24 cellular contexts compared by ENCODE assay signal in the genomic region with DNA sequence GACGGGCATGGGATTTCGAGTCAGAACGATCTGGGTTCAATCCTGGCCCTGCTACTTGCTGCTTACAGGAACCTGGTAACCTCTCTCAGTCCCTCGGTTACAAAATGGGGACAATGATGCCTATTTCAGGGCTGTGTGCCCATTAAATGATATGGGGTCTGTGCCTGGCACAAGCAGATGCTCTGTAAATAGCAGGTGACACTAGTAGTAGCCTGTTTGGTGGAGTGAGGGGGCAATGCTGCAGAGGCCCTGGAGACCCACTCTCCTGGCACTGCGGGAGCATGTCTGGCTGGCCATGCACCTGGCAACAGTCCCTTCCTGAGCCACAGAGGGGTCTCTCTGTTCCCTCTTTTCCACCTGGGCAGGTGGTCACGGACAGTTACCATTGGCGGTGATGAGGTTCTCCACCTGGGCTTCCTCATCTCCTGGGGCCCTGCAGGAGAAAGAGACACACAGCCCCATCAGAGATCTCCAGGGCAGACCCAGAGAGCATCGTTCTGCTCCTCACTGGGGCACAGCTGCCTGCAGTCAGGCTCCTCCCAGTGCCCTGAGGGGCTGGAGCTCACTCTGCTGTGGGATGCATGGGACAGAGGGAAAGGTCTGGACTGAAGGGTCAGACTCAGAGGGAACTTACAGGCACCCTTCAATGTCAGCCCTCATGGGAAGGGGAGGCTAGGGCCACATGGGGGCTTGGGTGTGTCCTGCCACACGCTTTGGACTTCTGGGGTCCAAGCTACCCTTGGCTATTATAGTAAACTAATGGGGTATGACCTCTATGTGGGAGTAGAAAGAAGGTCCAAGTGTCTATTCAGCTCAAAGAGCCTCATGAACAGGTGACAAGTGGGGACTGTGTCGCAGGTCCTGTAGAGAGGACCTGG. TPM values are rescaled to one million over a fixed set of nuclear protein-coding genes. Genes with fewer than 3 reads are reported as not detected.
DNase-seq lines count a peak whose midpoint lies in the region; ATAC-seq and TF ChIP-seq lines count a peak whose summit lies in the region.
"Had no signal": no experiment of that assay in that cellular context is flagged by ENCODE, and none has a peak within 500 bp of the region (broad histone marks: within the 10 kb centered on the region; RNA-seq: fewer than 3 reads in every experiment).

No MANE protein-coding gene starts in this region.

- H3K36me3 Mint-ChIP-seq in natural killer cell, result no peaks in the 10 kb centered on the region
- H3K36me3 Mint-ChIP-seq in natural killer cell treated with Interleukin-12 subunit alpha and Interleukin-12 subunit beta and Interleukin-15 and Interleukin-18, amount 100 ng/mL, for 72 hours, result no peaks in the 10 kb centered on the region
- H3K36me3 Mint-ChIP-seq: naive thymus-derived CD8-positive, alpha-beta T cell had no signal

- H3K4me3 ChIP-seq in vagina, result no peak overlapping the region
- H3K4me3 ChIP-seq: colonic mucosa, HAP-1, MG63, skin epidermis had no signal

- TF ChIP-seq CTCF in natural killer cell (IDR thresholded peaks at IDR 0.05), result no peak
- no peak for TF ChIP-seq CTCF in vagina (IDR thresholded peaks at IDR 0.05)

- no peak overlapping the region for H3K27ac ChIP-seq in vagina
- H3K27ac ChIP-seq: 22Rv1, brain microvascular endothelial cell, colonic mucosa, skin epidermis had no signal

- H3K27me3 ChIP-seq in vagina, result no peaks in the 10 kb centered on the region
- H3K27me3 ChIP-seq: colonic mucosa, MG63 had no signal

- no peak for TF ChIP-seq POLR2A in vagina (IDR thresholded peaks at IDR 0.05)

- no peaks in the 10 kb centered on the region for H3K9me3 Mint-ChIP-seq in natural killer cell
- H3K9me3 Mint-ChIP-seq in natural killer cell treated with Interleukin-12 subunit alpha and Interleukin-12 subunit beta and Interleukin-15 and Interleukin-18, amount 100 ng/mL, for 72 hours, result no peaks in the 10 kb centered on the region
- H3K9me3 Mint-ChIP-seq: naive thymus-derived CD8-positive, alpha-beta T cell had no signal

- no peaks in the 10 kb centered on the region for H3K36me3 ChIP-seq in vagina
- H3K36me3 ChIP-seq: brain microvascular endothelial cell, colonic mucosa, HAP-1, MG63 had no signal

- H3K4me1 Mint-ChIP-seq in natural killer cell, result peaks cover 10 to 17% of the 10 kb centered on the region in 2 donors
- H3K4me1 Mint-ChIP-seq in natural killer cell treated with Interleukin-12 subunit alpha and Interleukin-12 subunit beta and Interleukin-15 and Interleukin-18, amount 100 ng/mL, for 72 hours (ENCODE audit: low read depth in 2 of 2), result peaks cover 10 to 19% of the 10 kb centered on the region in 2 donors

- intact Hi-C loops in natural killer cell (cut with micrococcal nuclease), result loop anchor here (5.0 kb wide), 1 partner anchor 332 kb away; no protein-coding TSS in a partner anchor
- intact Hi-C loops in vagina (cut with DNase I), result no loop called here

- DNase-seq in activated CD4-positive, CD25-positive, alpha-beta regulatory T cell treated with anti-CD3 and anti-CD28 coated beads, Interleukin-2, amount 50 U/mL, for 72 hours, result peak; percentile 28
- DNase-seq in natural killer cell (peak; percentile 10), mucosa of gallbladder (ENCODE audit: low spot score) (peak; percentile 9), vagina (ENCODE audit: extremely low spot score in 2 of 2) (peak; percentile 74 to 82), cerebellar cortex (ENCODE audit: low spot score) (no peak), AG08395 (ENCODE audit: low spot score) (no peak)
- no peak for DNase-seq in natural killer cell treated with Interleukin-12 subunit alpha and Interleukin-12 subunit beta and Interleukin-15 and Interleukin-18, amount 100 ng/mL, for 72 hours (ENCODE audit: low spot score)
- DNase-seq: AML-193; brain microvascular endothelial cell; colonic mucosa; mesendoderm; MG63; NCI-H1436 treated with DMSO at 0.1 percent for 48 hours; NCI-H510A treated with DMSO at 0.1 percent for 48 hours; NK-92 treated with Interleukin-12 subunit alpha and Interleukin-12 subunit beta, amount 100 ng/mL, for 24 hours; stimulated activated CD4-positive, alpha-beta T cell treated with anti-CD3 and anti-CD28 coated beads, Interleukin-1b, Interleukin-23, amount 100 ng/mL, for 48 hours; T-helper 2 cell had no signal

- no peaks in the 10 kb centered on the region for H3K4me1 ChIP-seq in vagina
- H3K4me1 ChIP-seq: colonic mucosa, HAP-1 had no signal

- no peaks in the 10 kb centered on the region for H3K9me3 ChIP-seq in vagina
- H3K9me3 ChIP-seq: colonic mucosa, HAP-1, MG63 had no signal

- H3K27me3 Mint-ChIP-seq in natural killer cell (ENCODE audit: low read depth in 2 of 2), result peaks cover 0 to 5% of the 10 kb centered on the region in 2 donors
- H3K27me3 Mint-ChIP-seq in natural killer cell treated with Interleukin-12 subunit alpha and Interleukin-12 subunit beta and Interleukin-15 and Interleukin-18, amount 100 ng/mL, for 72 hours, result no peaks in the 10 kb centered on the region
- H3K27me3 Mint-ChIP-seq: naive thymus-derived CD8-positive, alpha-beta T cell had no signal

- H3K27ac Mint-ChIP-seq in natural killer cell, result no peak overlapping the region
- H3K27ac Mint-ChIP-seq in natural killer cell treated with Interleukin-12 subunit alpha and Interleukin-12 subunit beta and Interleukin-15 and Interleukin-18, amount 100 ng/mL, for 72 hours, result peak overlapping the region in 1 of 2 donors; percentile 18

- no peak overlapping the region for H3K4me3 Mint-ChIP-seq in natural killer cell
- no peak overlapping the region for H3K4me3 Mint-ChIP-seq in natural killer cell treated with Interleukin-12 subunit alpha and Interleukin-12 subunit beta and Interleukin-15 and Interleukin-18, amount 100 ng/mL, for 72 hours

- no peak for ATAC-seq in activated CD4-positive, CD25-positive, alpha-beta regulatory T cell treated with anti-CD3 and anti-CD28 coated beads, Interleukin-2, amount 50 U/mL, for 24 hours
- ATAC-seq in natural killer cell, result no peak
- ATAC-seq in natural killer cell treated with Interleukin-12 subunit alpha and Interleukin-12 subunit beta and Interleukin-15 and Interleukin-18, amount 100 ng/mL, for 72 hours, result no peak
- ATAC-seq: naive thymus-derived CD8-positive, alpha-beta T cell had no signal

RNA-seq across cellular contexts. Expression of a gene that starts 15.6 kb away (rescaled TPM):
- under 1 TPM in 2 of 3 donors, not detected in 1; 0.75 to 0.78 TPM for total RNA-seq in natural killer cell
- total RNA-seq in natural killer cell treated with Interleukin-12 subunit alpha and Interleukin-12 subunit beta and Interleukin-15 and Interleukin-18, amount 100 ng/mL, for 72 hours, result 1 to 10 TPM in 1 of 2 donors, under 1 TPM in 1; 0.14 to 1.5 TPM
- total RNA-seq in mucosa of gallbladder, result 1,539 TPM
- total RNA-seq in vagina, result 2.7 TPM
- total RNA-seq: SK-MEL-5 had no signal

RNA-seq across cellular contexts. Expression of a gene that starts 36.3 kb away (rescaled TPM):
- under 1 TPM in 2 of 3 donors, not detected in 1; 0.20 to 0.90 TPM for total RNA-seq in natural killer cell
- total RNA-seq in natural killer cell treated with Interleukin-12 subunit alpha and Interleukin-12 subunit beta and Interleukin-15 and Interleukin-18, amount 100 ng/mL, for 72 hours, result not detected
- total RNA-seq in mucosa of gallbladder, result 185 TPM
- 75.4 TPM for total RNA-seq in vagina
- total RNA-seq: naive thymus-derived CD8-positive, alpha-beta T cell had no signal

RNA-seq across cellular contexts. Expression of a gene that starts 43.2 kb away (rescaled TPM):
- total RNA-seq in natural killer cell (under 1 TPM in 1 of 3 donors, not detected in 2; 0.66 TPM), mucosa of gallbladder (8.0 TPM), vagina (0.25 TPM)
- total RNA-seq in natural killer cell treated with Interleukin-12 subunit alpha and Interleukin-12 subunit beta and Interleukin-15 and Interleukin-18, amount 100 ng/mL, for 72 hours, result under 1 TPM in 1 of 2 donors, not detected in 1; 0.08 TPM
- total RNA-seq: fibroblast of lung, SK-MEL-5 had no signal

Comparison
In these comparisons a context has a peak if more than half of its experiments do, and no peak if none do; other contexts are left out.
1. DNase-seq: peak in activated CD4-positive, CD25-positive, alpha-beta regulatory T cell treated with anti-CD3 and anti-CD28 coated beads, Interleukin-2, amount 50 U/mL, for 72 hours (single experiment), natural killer cell (single experiment), mucosa of gallbladder (single experiment) and vagina (2 of 2); none in natural killer cell treated with Interleukin-12 subunit alpha and Interleukin-12 subunit beta and Interleukin-15 and Interleukin-18, amount 100 ng/mL, for 72 hours (single experiment), cerebellar cortex (single experiment) and AG08395 (single experiment).
2. RNA of a gene that starts 15.6 kb away (total RNA-seq): 1,539 TPM in mucosa of gallbladder (single experiment); 2.7 TPM in vagina (single experiment), 0.14 to 1.5 TPM in natural killer cell treated with Interleukin-12 subunit alpha and Interleukin-12 subunit beta and Interleukin-15 and Interleukin-18, amount 100 ng/mL, for 72 hours and 0.75 to 0.78 TPM in natural killer cell; every median in the first group is over 100 times any median in the second.
3. RNA of a gene that starts 36.3 kb away (total RNA-seq): 185 TPM in mucosa of gallbladder (single experiment) and 75.4 TPM in vagina (single experiment); 0.20 to 0.90 TPM in natural killer cell and not detected in natural killer cell treated with Interleukin-12 subunit alpha and Interleukin-12 subunit beta and Interleukin-15 and Interleukin-18, amount 100 ng/mL, for 72 hours; every median in the first group is over 10 times any median in the second.